8 cellular contexts compared by ENCODE assay signal in genomic region chr16:87387942-87388817, GRCh38. TPM values are rescaled to one million over a fixed set of nuclear protein-coding genes. Genes with fewer than 3 reads are reported as not detected.
DNase-seq lines count a peak whose midpoint lies in the region; ATAC-seq lines count a peak whose summit lies in the region.

No MANE protein-coding gene starts in this region.

- ATAC-seq in GM19397 (IDR thresholded peaks at IDR 0.05; ENCODE audit: unreplicated experiment) (peak; percentile 40), HG03558 (IDR thresholded peaks at IDR 0.05; ENCODE audit: extremely low read depth, unreplicated experiment) (peak; percentile 35)

- H3K9me3 Mint-ChIP-seq in activated CD4-positive, alpha-beta T cell treated with anti-CD3 and anti-CD28 coated beads, Interleukin-2, amount 10 ng/mL, durations not matched to agents 7 days and 5 days, result no peaks in the 10 kb centered on the region

- peaks cover 2% of the 10 kb centered on the region for H3K27me3 Mint-ChIP-seq in activated CD4-positive, alpha-beta T cell treated with anti-CD3 and anti-CD28 coated beads, Interleukin-2, amount 10 ng/mL, durations not matched to agents 7 days and 5 days

- POLR2A ChIA-PET in activated CD4-positive, alpha-beta T cell treated with anti-CD3 and anti-CD28 coated beads, Interleukin-2, amount 10 ng/mL, durations not matched to agents 7 days and 5 days (lab: Charles Lee), result no interaction called here

- DNase-seq in C1 segment of cervical spinal cord (lab: John Stamatoyannopoulos, UW), result peak in 13 of 14 donors; percentile 56 to 99 (median 91)
- DNase-seq in NCI-H69 (lab: John Stamatoyannopoulos, UW), result peak; percentile 96
- DNase-seq in activated CD4-positive, alpha-beta T cell treated with anti-CD3 and anti-CD28 coated beads, Interleukin-2, amount 10 ng/mL, durations not matched to agents 7 days and 5 days, result peak; percentile 95
- peak; percentile 99 for DNase-seq in dedifferentiated amniotic fluid mesenchymal stem cell (ENCODE audit: extremely low spot score)
- DNase-seq in left kidney (ENCODE audit: low read depth, low spot score), result peak; percentile 98
- DNase-seq in stimulated activated CD4-positive, alpha-beta T cell treated with anti-CD3 and anti-CD28 coated beads, Interleukin-2, amount 100 ng/mL, for 24 hours, result peak; percentile 78 to 85

- H3K27ac Mint-ChIP-seq in activated CD4-positive, alpha-beta T cell treated with anti-CD3 and anti-CD28 coated beads, Interleukin-2, amount 10 ng/mL, durations not matched to agents 7 days and 5 days, result peak overlapping the region; percentile 98

- H3K4me3 Mint-ChIP-seq in activated CD4-positive, alpha-beta T cell treated with anti-CD3 and anti-CD28 coated beads, Interleukin-2, amount 10 ng/mL, durations not matched to agents 7 days and 5 days, result peak overlapping the region; percentile 53

- peaks cover 9% of the 10 kb centered on the region for H3K36me3 Mint-ChIP-seq in activated CD4-positive, alpha-beta T cell treated with anti-CD3 and anti-CD28 coated beads, Interleukin-2, amount 10 ng/mL, durations not matched to agents 7 days and 5 days (ENCODE audit: low read depth)

- H3K4me1 Mint-ChIP-seq in activated CD4-positive, alpha-beta T cell treated with anti-CD3 and anti-CD28 coated beads, Interleukin-2, amount 10 ng/mL, durations not matched to agents 7 days and 5 days, result peaks cover 53% of the 10 kb centered on the region

- CTCF ChIA-PET in activated CD4-positive, alpha-beta T cell treated with anti-CD3 and anti-CD28 coated beads, Interleukin-2, amount 10 ng/mL, durations not matched to agents 7 days and 5 days (lab: Charles Lee), result interaction anchor here (0.6 kb wide), 1 partner anchor 248 kb away, joined by 3 read pairs; no protein-coding TSS in a partner anchor

RNA-seq across cellular contexts. Expression of gene MAP1LC3B, which starts 4.0 kb away (rescaled TPM):
- 10 to 100 TPM; 50.5 to 55.4 TPM for total RNA-seq in activated CD4-positive, alpha-beta T cell treated with anti-CD3 and anti-CD28 coated beads, Interleukin-2, amount 10 ng/mL, durations not matched to agents 7 days and 5 days

RNA-seq across cellular contexts. Expression of gene FBXO31, which starts 4.6 kb away (rescaled TPM):
- total RNA-seq in activated CD4-positive, alpha-beta T cell treated with anti-CD3 and anti-CD28 coated beads, Interleukin-2, amount 10 ng/mL, durations not matched to agents 7 days and 5 days, result 10 to 100 TPM; 27.4 to 30.6 TPM

Comparison
In these comparisons a context has a peak if more than half of its experiments do, and no peak if none do; other contexts are left out.
1. Peak in every context shown above with its lines: DNase-seq and ATAC-seq.